10 cellular contexts compared by ENCODE assay signal in genomic region chr9:132853482-132853881, GRCh38. TPM values are rescaled to one million over a fixed set of nuclear protein-coding genes. Genes with fewer than 3 reads are reported as not detected.
"Had no signal": no experiment of that assay in that cellular context is flagged by ENCODE, and none has a peak within 500 bp of the region (broad histone marks: within the 10 kb centered on the region; RNA-seq: fewer than 3 reads in every experiment).

No MANE protein-coding gene starts in this region.

- H3K9me3 Mint-ChIP-seq: HFFc6 had no signal

- H3K4me3 ChIP-seq: GM23248, HAP-1 had no signal

- FAIRE-seq: HepG2 had no signal

- H3K27ac Mint-ChIP-seq: HFFc6 had no signal

- ATAC-seq: HCT116, HepG2 had no signal

- H3K36me3 ChIP-seq: HAP-1 had no signal

- H3K9ac ChIP-seq: GM23248 had no signal

- DNase-seq: GM23248, GOT3, H7, HFFc6, KBM-7 had no signal

- H3K27ac ChIP-seq: GM23248, HL-60 had no signal

- H2AFZ ChIP-seq: GM23248 had no signal

- H3K9me3 ChIP-seq: HAP-1 had no signal

- H3K4me3 Mint-ChIP-seq: HFFc6 had no signal

RNA-seq across cellular contexts. Expression of gene AK8, which starts 24.6 kb away (rescaled TPM):
- total RNA-seq: HepG2, HT1080 had no signal
